ENCODE assay signal across 25 cellular contexts in genomic region chr6:104540743-104541142, GRCh38.
DNase-seq lines count a peak whose midpoint lies in the region; ATAC-seq, FAIRE-seq and TF ChIP-seq lines count a peak whose summit lies in the region.
"Had no signal": no experiment of that assay in that cellular context is flagged by ENCODE, and none has a peak within 500 bp of the region (broad histone marks: within the 10 kb centered on the region; RNA-seq: fewer than 3 reads in every experiment).

No MANE protein-coding gene starts in this region.

- H2AFZ ChIP-seq in mesenchymal stem cell (ENCODE audit: low read depth, low read length): no peak overlapping the region

- no peak overlapping the region for H4K8ac ChIP-seq in mesenchymal stem cell (ENCODE audit: low read length)

- H2BK12ac ChIP-seq in mesenchymal stem cell (ENCODE audit: low read length in 2 of 2): no peak overlapping the region

- no peak overlapping the region for H2BK15ac ChIP-seq in mesenchymal stem cell (ENCODE audit: low read depth, poor library complexity, severe bottlenecking)

- H3K9ac ChIP-seq in mesenchymal stem cell (ENCODE audit: low read length): no peak overlapping the region
- H3K9ac ChIP-seq: KMS-11 had no signal

- no peak overlapping the region for H2BK120ac ChIP-seq in mesenchymal stem cell (ENCODE audit: low read depth, low read length)

- H3K79me1 ChIP-seq in mesenchymal stem cell (replicated peaks; ENCODE audit: low read length, poor library complexity, severe bottlenecking): no peaks in the 10 kb centered on the region

- H3K4me1 ChIP-seq in mesenchymal stem cell (ENCODE audit: control insufficient read depth, insufficient read depth, low read depth, low read length) (no peaks in the 10 kb centered on the region), gastrocnemius medialis (no peaks in the 10 kb centered on the region)

- H3K27me3 ChIP-seq in mesenchymal stem cell (ENCODE audit: control insufficient read depth in 1 of 2, insufficient read depth in 1 of 2, low read length in 2 of 2) (peaks cover 0 to 2% of the 10 kb centered on the region in 2 experiments), gastrocnemius medialis (no peaks in the 10 kb centered on the region)
- H3K27me3 ChIP-seq: stomach had no signal

- H3K14ac ChIP-seq in mesenchymal stem cell (ENCODE audit: low read length in 2 of 2): no peak overlapping the region

- no peak overlapping the region for H3K4me3 ChIP-seq in AG09309 (ENCODE audit: control insufficient read depth, low read depth, low read length)
- H3K4me3 ChIP-seq in cardiac fibroblast (replicated peaks in 1 of 2; ENCODE audit: low read depth in 2 of 2, low read length in 2 of 2): no peak overlapping the region
- no peak overlapping the region for H3K4me3 ChIP-seq in mesenchymal stem cell (ENCODE audit: insufficient read depth in 1 of 2, low read depth in 1 of 2, low read length in 2 of 2)
- H3K4me3 ChIP-seq in gastrocnemius medialis: no peak overlapping the region
- H3K4me3 ChIP-seq: skin epidermis, stomach had no signal

- TF ChIP-seq POLR2A in gastrocnemius medialis (IDR thresholded peaks at IDR 0.05): no peak

- H3K18ac ChIP-seq in mesenchymal stem cell (ENCODE audit: low read depth in 1 of 2, low read length in 2 of 2): no peak overlapping the region

- TF ChIP-seq CTCF in AG09309 (IDR thresholded peaks at IDR 0.05; ENCODE audit: control insufficient read depth, insufficient read depth, low read depth, low read length, missing control alignments): no peak
- no peak for TF ChIP-seq CTCF in cardiac fibroblast (IDR thresholded peaks at IDR 0.05; ENCODE audit: low read depth, low read length)
- no peak for TF ChIP-seq CTCF in gastrocnemius medialis (IDR thresholded peaks at IDR 0.05 in 4 of 5, conservative IDR thresholded peaks at IDR 0.05 in 1 of 5)

- in situ Hi-C loops in gastrocnemius medialis (cut with MboI; ENCODE audit: low sequenced_read_pairs in 4 of 4): no loop called here

- H4K91ac ChIP-seq in mesenchymal stem cell (ENCODE audit: low read length): no peak overlapping the region

- H3K27ac ChIP-seq in mesenchymal stem cell (ENCODE audit: low read length, poor library complexity, severe bottlenecking): peak overlapping the region; percentile 61
- H3K27ac ChIP-seq in gastrocnemius medialis: no peak overlapping the region
- H3K27ac ChIP-seq: KMS-11, skin epidermis, stomach had no signal

- DNase-seq in AG09309 (ENCODE audit: low read depth) (peak; percentile 61), OCI-M1 (lab: John Stamatoyannopoulos, UW) (peak; percentile 57), cardiac fibroblast (ENCODE audit: low read depth in 2 of 2) (peak; percentile 62 to 76), mesenchymal stem cell (peak; percentile 94), GM19239 (ENCODE audit: insufficient read length, low spot score) (no peak), gastrocnemius medialis (no peak), T-helper 2 cell (no peak), posterior vena cava (ENCODE audit: low spot score) (no peak)
- DNase-seq: activated B cell treated with CpG ODN at 0.5 μM for 24 hours; activated CD4-positive, alpha-beta memory T cell treated with anti-CD3 and anti-CD28 coated beads, Interleukin-2, amount 10 ng/mL, durations not matched to agents 7 days and 5 days; aorta; CD4-positive, alpha-beta T cell; DMS79; NCI-H1092; NCI-H69; posterior cingulate gyrus; stimulated activated CD4-positive, alpha-beta T cell treated with anti-CD3 and anti-CD28 coated beads, Interleukin-4, amount 100 ng/mL, for 24 hours; stomach had no signal

- intact Hi-C loops in gastrocnemius medialis (cut with DNase I; ENCODE audit: low total_unique reads) (no loop called here), posterior vena cava (cut with DNase I) (no loop called here)

- H3K4me2 ChIP-seq in mesenchymal stem cell (ENCODE audit: low read length, poor library complexity, severe bottlenecking): no peak overlapping the region
- H3K4me2 ChIP-seq: KMS-11 had no signal

- no peak for ATAC-seq in gastrocnemius medialis
- ATAC-seq: natural killer cell treated with Interleukin-12 subunit alpha and Interleukin-12 subunit beta and Interleukin-15 and Interleukin-18, amount 100 ng/mL, for 72 hours; Right ventricle myocardium inferior had no signal

- H2BK5ac ChIP-seq in mesenchymal stem cell (ENCODE audit: low read depth, low read length, poor library complexity, severe bottlenecking): no peak overlapping the region

- H3K36me3 ChIP-seq in mesenchymal stem cell (ENCODE audit: control insufficient read depth in 1 of 2, insufficient read depth in 2 of 2, low read depth in 1 of 2, low read length in 2 of 2) (no peaks in the 10 kb centered on the region), gastrocnemius medialis (no peaks in the 10 kb centered on the region)
- H3K36me3 ChIP-seq: stomach had no signal

- no peak overlapping the region for H3K23ac ChIP-seq in mesenchymal stem cell (ENCODE audit: low read length in 2 of 2)

- H2AK5ac ChIP-seq in mesenchymal stem cell (ENCODE audit: low read length, severe bottlenecking): no peak overlapping the region

- FAIRE-seq in GM19239 (lab: Jason Lieb, UNC): no peak
- FAIRE-seq: colon, GM18507, urothelium cell line had no signal

- H3K9me3 ChIP-seq in mesenchymal stem cell (ENCODE audit: control insufficient read depth, low read length) (no peaks in the 10 kb centered on the region), gastrocnemius medialis (no peaks in the 10 kb centered on the region)
- H3K9me3 ChIP-seq: stomach had no signal

- H3K4ac ChIP-seq in mesenchymal stem cell (ENCODE audit: low read depth in 1 of 2, low read length in 2 of 2): no peak overlapping the region

Comparison
In these comparisons a context has a peak if more than half of its experiments do, and no peak if none do; other contexts are left out.
1. DNase-seq: peak in AG09309 (single experiment), OCI-M1 (single experiment), cardiac fibroblast (2 of 2) and mesenchymal stem cell (single experiment); none in GM19239 (single experiment), gastrocnemius medialis (0 of 2), T-helper 2 cell (0 of 5) and posterior vena cava (single experiment).